Comparison of ENCODE assay signal across 35 cellular contexts in genomic region chr11:26230021-26230420, GRCh38.
A peak's percentile ranks its signal among the peaks of the same experiment; 100 is the strongest.
DNase-seq lines count a peak whose midpoint lies in the region; ATAC-seq and TF ChIP-seq lines count a peak whose summit lies in the region.
"Had no signal": no experiment of that assay in that cellular context is flagged by ENCODE, and none has a peak within 500 bp of the region (broad histone marks: within the 10 kb centered on the region; RNA-seq: fewer than 3 reads in every experiment).

No MANE protein-coding gene starts in this region.

- DNase-seq in ELR (ENCODE audit: low read depth) (peak; percentile 36), RWPE2 (ENCODE audit: low spot score) (no peak), epithelial cell of prostate (ENCODE audit: low read depth, low spot score) (no peak), lung microvascular endothelial cell (ENCODE audit: low read depth in 2 of 2) (peak; percentile 1 to 29), RPMI8226 (no peak)
- DNase-seq in activated T-helper 2 cell treated with anti-CD3 and anti-CD28 coated beads, Interferon-gamma antibody, Interleukin-2, Interleukin-4, amounts not matched to agents 10 μg/mL and 5 μg/mL and 100 μg/mL, durations not matched to agents 14 hours and 24 hours and 36 hours (ENCODE audit: low spot score): no peak
- DNase-seq in stimulated activated naive CD4-positive, alpha-beta T cell treated with Interleukin-2 at 50 U/mL for 16 hours (lab: John Stamatoyannopoulos, UW): no peak
- DNase-seq: ACHN; activated CD4-positive, alpha-beta T cell treated with anti-CD3 and anti-CD28 coated beads for 48 hours; activated CD8-positive, alpha-beta memory T cell treated with anti-CD3 and anti-CD28 coated beads for 24 hours; activated T-cell treated with anti-CD3 and anti-CD28 coated beads for 4 hours; anterior cingulate cortex; BE2C; CD8-positive, alpha-beta T cell; heart left ventricle; Karpas-422; kidney; left ventricle myocardium superior; NCI-H1436 treated with DMSO at 0.1 percent for 48 hours; NCI-H2081 treated with DMSO at 0.1 percent for 48 hours; NCI-H526 treated with DMSO at 0.1 percent for 48 hours; NK-92 treated with Interleukin-12 subunit alpha and Interleukin-12 subunit beta, amount 100 ng/mL, for 24 hours; PC-9; SHP77 treated with DMSO at 0.1 percent for 48 hours; spleen; stimulated activated CD8-positive, alpha-beta memory T cell treated with anti-CD3 and anti-CD28 coated beads, Interleukin-4, amount 100 ng/mL, for 48 hours; stimulated activated naive CD8-positive, alpha-beta T cell treated with anti-CD3 and anti-CD28 coated beads, Interleukin-15, amount 100 ng/mL, for 72 hours; T-helper 9 cell had no signal

- peak overlapping the region; percentile 92 for H3K27ac ChIP-seq in RWPE2 (ENCODE audit: poor library complexity, severe bottlenecking)
- H3K27ac ChIP-seq in epithelial cell of prostate: peak overlapping the region; percentile 68
- H3K27ac ChIP-seq: heart left ventricle, PC-9, right atrium auricular region, spleen, thoracic aorta had no signal

- intact Hi-C loops in activated T-helper 2 cell treated with anti-CD3 and anti-CD28 coated beads, Interferon-gamma antibody, Interleukin-2, Interleukin-4, amounts not matched to agents 10 μg/mL and 5 μg/mL and 100 μg/mL, durations not matched to agents 14 hours and 24 hours and 36 hours (cut with micrococcal nuclease): no loop called here

- H3K4me3 Mint-ChIP-seq in activated T-helper 2 cell treated with anti-CD3 and anti-CD28 coated beads, Interferon-gamma antibody, Interleukin-2, Interleukin-4, amounts not matched to agents 10 μg/mL and 5 μg/mL and 100 μg/mL, durations not matched to agents 14 hours and 24 hours and 36 hours (ENCODE audit: low read depth): no peak overlapping the region
- H3K4me3 Mint-ChIP-seq: activated naive CD8-positive, alpha-beta T cell; CD8-positive, alpha-beta T cell; central memory CD8-positive, alpha-beta T cell; dendritic cell treated with granulocyte-macrophage colony-stimulating factor and Interleukin-4, amounts not matched to agents 40 ng/mL and 50 ng/mL, for 4 days; mesothelial cell of epicardium; stimulated activated naive CD8-positive, alpha-beta T cell treated with anti-CD3 and anti-CD28 coated beads, Interleukin-15, amount 100 ng/mL, for 72 hours had no signal

- no peak overlapping the region for H3K4me3 ChIP-seq in RWPE2 (ENCODE audit: severe bottlenecking)
- H3K4me3 ChIP-seq: HAP-1, heart left ventricle, PC-9, right atrium auricular region, spleen, thoracic aorta had no signal

- peaks cover 4% of the 10 kb centered on the region for H3K9me3 Mint-ChIP-seq in activated T-helper 2 cell treated with anti-CD3 and anti-CD28 coated beads, Interferon-gamma antibody, Interleukin-2, Interleukin-4, amounts not matched to agents 10 μg/mL and 5 μg/mL and 100 μg/mL, durations not matched to agents 14 hours and 24 hours and 36 hours
- H3K9me3 Mint-ChIP-seq: dendritic cell treated with granulocyte-macrophage colony-stimulating factor and Interleukin-4, amounts not matched to agents 40 ng/mL and 50 ng/mL, for 4 days had no signal

- H3K27me3 Mint-ChIP-seq in activated T-helper 2 cell treated with anti-CD3 and anti-CD28 coated beads, Interferon-gamma antibody, Interleukin-2, Interleukin-4, amounts not matched to agents 10 μg/mL and 5 μg/mL and 100 μg/mL, durations not matched to agents 14 hours and 24 hours and 36 hours (ENCODE audit: low read depth): no peaks in the 10 kb centered on the region
- H3K27me3 Mint-ChIP-seq: activated naive CD8-positive, alpha-beta T cell; central memory CD8-positive, alpha-beta T cell; dendritic cell treated with granulocyte-macrophage colony-stimulating factor and Interleukin-4, amounts not matched to agents 40 ng/mL and 50 ng/mL, for 4 days; stimulated activated naive CD8-positive, alpha-beta T cell treated with anti-CD3 and anti-CD28 coated beads, Interleukin-15, amount 100 ng/mL, for 72 hours had no signal

- peaks cover 58% of the 10 kb centered on the region for H3K4me1 ChIP-seq in RWPE2 (ENCODE audit: insufficient read depth, poor library complexity, severe bottlenecking)
- H3K4me1 ChIP-seq: BE2C, HAP-1, heart left ventricle, right atrium auricular region, spleen had no signal

- no peaks in the 10 kb centered on the region for H3K27me3 ChIP-seq in RWPE2 (ENCODE audit: insufficient read depth, poor library complexity, severe bottlenecking)
- H3K27me3 ChIP-seq: BE2C, heart left ventricle, right atrium auricular region, spleen had no signal

- H3K9me3 ChIP-seq in RWPE2 (ENCODE audit: severe bottlenecking): no peaks in the 10 kb centered on the region
- H3K9me3 ChIP-seq: BE2C, HAP-1, heart left ventricle, right atrium auricular region, spleen, thoracic aorta had no signal

- no peaks in the 10 kb centered on the region for H3K36me3 Mint-ChIP-seq in activated T-helper 2 cell treated with anti-CD3 and anti-CD28 coated beads, Interferon-gamma antibody, Interleukin-2, Interleukin-4, amounts not matched to agents 10 μg/mL and 5 μg/mL and 100 μg/mL, durations not matched to agents 14 hours and 24 hours and 36 hours (ENCODE audit: low read depth)
- H3K36me3 Mint-ChIP-seq: activated naive CD8-positive, alpha-beta T cell; CD8-positive, alpha-beta T cell; mesothelial cell of epicardium had no signal

- no peak for TF ChIP-seq CTCF in RWPE2 (IDR thresholded peaks at IDR 0.05; ENCODE audit: poor library complexity, severe bottlenecking)

- ATAC-seq in RWPE2 (ENCODE audit: low read depth): no peak
- ATAC-seq: CD8-positive, alpha-beta T cell; heart left ventricle; left ventricle myocardium superior; stimulated activated naive CD8-positive, alpha-beta T cell treated with anti-CD3 and anti-CD28 coated beads, Interleukin-15, amount 100 ng/mL, for 72 hours had no signal

- H3K27ac Mint-ChIP-seq in activated T-helper 2 cell treated with anti-CD3 and anti-CD28 coated beads, Interferon-gamma antibody, Interleukin-2, Interleukin-4, amounts not matched to agents 10 μg/mL and 5 μg/mL and 100 μg/mL, durations not matched to agents 14 hours and 24 hours and 36 hours: no peak overlapping the region
- H3K27ac Mint-ChIP-seq: activated naive CD8-positive, alpha-beta T cell; CD8-positive, alpha-beta T cell; dendritic cell treated with granulocyte-macrophage colony-stimulating factor and Interleukin-4, amounts not matched to agents 40 ng/mL and 50 ng/mL, for 4 days; mesothelial cell of epicardium; stimulated activated naive CD8-positive, alpha-beta T cell treated with anti-CD3 and anti-CD28 coated beads, Interleukin-15, amount 100 ng/mL, for 72 hours had no signal

- H3K36me3 ChIP-seq in RWPE2 (ENCODE audit: low read depth): no peaks in the 10 kb centered on the region
- H3K36me3 ChIP-seq: BE2C, HAP-1, heart left ventricle, right atrium auricular region, spleen, thoracic aorta had no signal

- H3K4me1 Mint-ChIP-seq in activated T-helper 2 cell treated with anti-CD3 and anti-CD28 coated beads, Interferon-gamma antibody, Interleukin-2, Interleukin-4, amounts not matched to agents 10 μg/mL and 5 μg/mL and 100 μg/mL, durations not matched to agents 14 hours and 24 hours and 36 hours (ENCODE audit: low read depth): no peaks in the 10 kb centered on the region
- H3K4me1 Mint-ChIP-seq: central memory CD8-positive, alpha-beta T cell; stimulated activated naive CD8-positive, alpha-beta T cell treated with anti-CD3 and anti-CD28 coated beads, Interleukin-15, amount 100 ng/mL, for 72 hours had no signal

Comparison
In these comparisons a context has a peak if more than half of its experiments do, and no peak if none do; other contexts are left out.
1. DNase-seq: peak in ELR (single experiment) and lung microvascular endothelial cell (2 of 2); none in RWPE2 (single experiment), epithelial cell of prostate (single experiment), activated T-helper 2 cell treated with anti-CD3 and anti-CD28 coated beads, Interferon-gamma antibody, Interleukin-2, Interleukin-4, amounts not matched to agents 10 μg/mL and 5 μg/mL and 100 μg/mL, durations not matched to agents 14 hours and 24 hours and 36 hours (single experiment), stimulated activated naive CD4-positive, alpha-beta T cell treated with Interleukin-2 at 50 U/mL for 16 hours (single experiment) and RPMI8226 (single experiment).